Comparison of ENCODE assay signal across 9 cellular contexts in the genomic region with DNA sequence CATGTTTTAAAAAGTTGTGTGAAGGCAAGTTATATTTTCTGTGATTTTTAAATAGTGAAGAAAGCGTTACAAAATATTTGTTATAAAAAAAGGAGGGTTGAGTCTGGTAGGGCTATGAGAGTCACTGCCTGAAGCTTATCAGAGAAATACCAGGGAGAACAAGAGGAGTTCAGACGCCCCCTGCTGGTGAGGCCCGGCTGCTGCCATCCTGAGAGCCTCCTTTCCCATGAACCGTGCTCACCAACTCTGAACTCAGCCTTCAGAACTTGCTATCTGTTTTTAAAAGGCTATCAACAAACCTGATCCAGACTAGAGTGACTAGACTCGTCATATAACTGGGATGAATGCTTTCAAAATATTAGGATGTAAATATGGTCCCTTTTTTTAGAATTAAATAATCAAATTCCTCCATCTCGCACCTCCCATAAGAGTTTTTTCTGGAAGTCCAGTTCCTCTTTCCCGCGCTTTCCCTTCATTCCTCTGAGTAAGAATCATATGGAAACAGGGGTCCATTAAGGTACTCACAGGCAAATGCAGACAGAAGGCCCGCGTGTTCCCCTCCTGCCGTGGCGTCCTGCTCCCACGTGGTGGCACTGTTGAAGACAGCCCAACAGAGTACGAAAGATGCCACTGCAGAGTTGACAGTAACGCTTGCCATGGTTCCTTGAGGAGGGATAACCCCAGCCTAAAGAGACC. TPM values are rescaled to one million over a fixed set of nuclear protein-coding genes. Genes with fewer than 3 reads are reported as not detected.
DNase-seq lines count a peak whose midpoint lies in the region; ATAC-seq and TF ChIP-seq lines count a peak whose summit lies in the region.
"Had no signal": no experiment of that assay in that cellular context is flagged by ENCODE, and none has a peak within 500 bp of the region (broad histone marks: within the 10 kb centered on the region; RNA-seq: fewer than 3 reads in every experiment).

No MANE protein-coding gene starts in this region.

- H4K8ac ChIP-seq in mesendoderm (ENCODE audit: low read depth, low read length): no peak overlapping the region

- no CpG with 5 or more reads among the region's 15 CpGs for WGBS in mesendoderm (ENCODE audit: extremely low coverage, insufficient coverage, low lambda C conversion rate)

- H3K56ac ChIP-seq in mesendoderm (ENCODE audit: low read length): peak overlapping the region; percentile 88

- H3K18ac ChIP-seq in mesendoderm (ENCODE audit: low read length): peak overlapping the region; percentile 90

- H3K36me3 Mint-ChIP-seq in CD4-positive, alpha-beta T cell (ENCODE audit: low read depth): no peaks in the 10 kb centered on the region
- H3K36me3 Mint-ChIP-seq in activated CD4-positive, alpha-beta memory T cell treated with anti-CD3 and anti-CD28 coated beads, Interleukin-2, amount 10 ng/mL, durations not matched to agents 7 days and 5 days (ENCODE audit: low read depth): no peaks in the 10 kb centered on the region

- no peak overlapping the region for H3K4me3 ChIP-seq in effector memory CD4-positive, alpha-beta T cell (ENCODE audit: insufficient read depth, low read depth, low read length, poor library complexity, severe bottlenecking)
- no peak overlapping the region for H3K4me3 ChIP-seq in mesendoderm (ENCODE audit: low read length)

- peak overlapping the region; percentile 93 for H2BK5ac ChIP-seq in mesendoderm (ENCODE audit: low read length)

- H3K27ac Mint-ChIP-seq in CD4-positive, alpha-beta T cell: no peak overlapping the region
- H3K27ac Mint-ChIP-seq in activated CD4-positive, alpha-beta memory T cell treated with anti-CD3 and anti-CD28 coated beads, Interleukin-2, amount 10 ng/mL, durations not matched to agents 7 days and 5 days: no peak overlapping the region
- H3K27ac Mint-ChIP-seq: T-helper 1 cell treated with Interleukin-12 subunit alpha and Interleukin-12 subunit beta and Interleukin-4 antibody, amounts not matched to agents 30 μg/mL and 1 μg/mL, for 36 hours had no signal

- intact Hi-C loops in CD4-positive, alpha-beta T cell (cut with DNase I, micrococcal nuclease): loop anchor here in 1 of 2 experiments (5.0 kb wide), 3 partner anchors 141 to 406 kb away; no protein-coding TSS in a partner anchor

- TF ChIP-seq CTCF in CD4-positive, alpha-beta T cell (IDR thresholded peaks at IDR 0.05): peak; percentile 95

- POLR2A ChIA-PET in CD4-positive, alpha-beta T cell (lab: Charles Lee): interaction anchor here (1.1 kb wide), 1 partner anchor 26 kb away, joined by 3 read pairs; the partner anchor contains the start of gene SPATA6
- POLR2A ChIA-PET in activated CD4-positive, alpha-beta memory T cell treated with anti-CD3 and anti-CD28 coated beads, Interleukin-2, amount 10 ng/mL, durations not matched to agents 7 days and 5 days (lab: Charles Lee): no interaction called here

- H2AK5ac ChIP-seq in mesendoderm (ENCODE audit: low read length): no peak overlapping the region

- H4K5ac ChIP-seq in mesendoderm (ENCODE audit: low read length): peak overlapping the region; percentile 88

- H3K4me2 ChIP-seq in mesendoderm (ENCODE audit: low read length): no peak overlapping the region

- H3K9ac ChIP-seq in mesendoderm (ENCODE audit: low read length): peak overlapping the region; percentile 44

- H3K4ac ChIP-seq in mesendoderm (ENCODE audit: low read depth, low read length): peak overlapping the region; percentile 46

- no peak overlapping the region for H2BK15ac ChIP-seq in mesendoderm (replicated peaks; ENCODE audit: low read depth)

- ATAC-seq in CD4-positive, alpha-beta T cell (ENCODE audit: poor library complexity): peak; percentile 84
- ATAC-seq in GM19395 (IDR thresholded peaks at IDR 0.05; ENCODE audit: unreplicated experiment) (peak; percentile 96), HG03520 (IDR thresholded peaks at IDR 0.05; ENCODE audit: unreplicated experiment) (peak; percentile 86)

- H3K4me3 Mint-ChIP-seq in CD4-positive, alpha-beta T cell: peak overlapping the region; percentile 22
- H3K4me3 Mint-ChIP-seq in activated CD4-positive, alpha-beta memory T cell treated with anti-CD3 and anti-CD28 coated beads, Interleukin-2, amount 10 ng/mL, durations not matched to agents 7 days and 5 days: no peak overlapping the region
- H3K4me3 Mint-ChIP-seq: T-helper 1 cell treated with Interleukin-12 subunit alpha and Interleukin-12 subunit beta and Interleukin-4 antibody, amounts not matched to agents 30 μg/mL and 1 μg/mL, for 36 hours had no signal

- peak; percentile 35 to 77 (median 57) for DNase-seq in CD4-positive, alpha-beta T cell
- DNase-seq in NCI-H82 (lab: John Stamatoyannopoulos, UW) (peak; percentile 93), mesendoderm (peak; percentile 89)
- peak; percentile 66 for DNase-seq in activated CD4-positive, alpha-beta memory T cell treated with anti-CD3 and anti-CD28 coated beads, Interleukin-2, amount 10 ng/mL, durations not matched to agents 7 days and 5 days
- DNase-seq in effector memory CD4-positive, alpha-beta T cell: peak; percentile 1 to 26 (median 4)
- DNase-seq in stimulated activated CD8-positive, alpha-beta memory T cell treated with anti-CD3 and anti-CD28 coated beads, Interleukin-2, amount 100 ng/mL, for 48 hours (ENCODE audit: low read depth in 2 of 2): peak; percentile 44 to 64

- H3K36me3 ChIP-seq in effector memory CD4-positive, alpha-beta T cell (ENCODE audit: control insufficient read depth, insufficient read depth, low read length): no peaks in the 10 kb centered on the region
- H3K36me3 ChIP-seq in mesendoderm (ENCODE audit: control insufficient read depth, insufficient read depth, low read length): no peaks in the 10 kb centered on the region

- no peak overlapping the region for H3K27ac ChIP-seq in CD4-positive, alpha-beta T cell (ENCODE audit: low read depth, low read length)
- no peak overlapping the region for H3K27ac ChIP-seq in effector memory CD4-positive, alpha-beta T cell (ENCODE audit: insufficient read depth, low read length, poor library complexity, severe bottlenecking)
- H3K27ac ChIP-seq in mesendoderm (ENCODE audit: low read depth, low read length): peak overlapping the region; percentile 77

- no peaks in the 10 kb centered on the region for H3K9me3 Mint-ChIP-seq in CD4-positive, alpha-beta T cell
- no peaks in the 10 kb centered on the region for H3K9me3 Mint-ChIP-seq in activated CD4-positive, alpha-beta memory T cell treated with anti-CD3 and anti-CD28 coated beads, Interleukin-2, amount 10 ng/mL, durations not matched to agents 7 days and 5 days
- H3K9me3 Mint-ChIP-seq: T-helper 1 cell treated with Interleukin-12 subunit alpha and Interleukin-12 subunit beta and Interleukin-4 antibody, amounts not matched to agents 30 μg/mL and 1 μg/mL, for 36 hours had no signal

- no peaks in the 10 kb centered on the region for H3K9me3 ChIP-seq in CD4-positive, alpha-beta T cell (ENCODE audit: control insufficient read depth, low read length)
- no peaks in the 10 kb centered on the region for H3K9me3 ChIP-seq in effector memory CD4-positive, alpha-beta T cell (ENCODE audit: control insufficient read depth, low read length)

- no peaks in the 10 kb centered on the region for H3K79me1 ChIP-seq in mesendoderm (ENCODE audit: low read length)

- no peaks in the 10 kb centered on the region for H3K4me1 ChIP-seq in effector memory CD4-positive, alpha-beta T cell (ENCODE audit: control insufficient read depth, insufficient read depth, low read length, poor library complexity, severe bottlenecking)
- peaks cover 18% of the 10 kb centered on the region for H3K4me1 ChIP-seq in mesendoderm (ENCODE audit: control insufficient read depth, low read depth, low read length)

- CTCF ChIA-PET in CD4-positive, alpha-beta T cell (lab: Charles Lee): interaction anchor here (0.7 to 1.4 kb wide), 4 partner anchors 15 to 389 kb away, joined by 3 to 4 read pairs (median 3); partner anchors contain the start of gene SPATA6
- CTCF ChIA-PET in activated CD4-positive, alpha-beta memory T cell treated with anti-CD3 and anti-CD28 coated beads, Interleukin-2, amount 10 ng/mL, durations not matched to agents 7 days and 5 days (lab: Charles Lee): interaction anchor here (0.6 to 2.6 kb wide), 15 partner anchors 8 to 389 kb away, joined by 3 to 21 read pairs (median 4); partner anchors contain the start of gene SPATA6

- no peaks in the 10 kb centered on the region for H3K27me3 Mint-ChIP-seq in CD4-positive, alpha-beta T cell
- H3K27me3 Mint-ChIP-seq in activated CD4-positive, alpha-beta memory T cell treated with anti-CD3 and anti-CD28 coated beads, Interleukin-2, amount 10 ng/mL, durations not matched to agents 7 days and 5 days: no peaks in the 10 kb centered on the region

- H3K4me1 Mint-ChIP-seq in CD4-positive, alpha-beta T cell (ENCODE audit: low read depth): peaks cover 6% of the 10 kb centered on the region
- H3K4me1 Mint-ChIP-seq in activated CD4-positive, alpha-beta memory T cell treated with anti-CD3 and anti-CD28 coated beads, Interleukin-2, amount 10 ng/mL, durations not matched to agents 7 days and 5 days: peaks cover 1% of the 10 kb centered on the region

- H3K27me3 ChIP-seq in CD4-positive, alpha-beta T cell (ENCODE audit: control insufficient read depth, insufficient read depth, low read length): peaks cover 7% of the 10 kb centered on the region
- H3K27me3 ChIP-seq in effector memory CD4-positive, alpha-beta T cell (replicated peaks; ENCODE audit: control insufficient read depth, insufficient read depth, low read length, poor library complexity, severe bottlenecking): no peaks in the 10 kb centered on the region
- no peaks in the 10 kb centered on the region for H3K27me3 ChIP-seq in mesendoderm (ENCODE audit: insufficient read depth, low read length, poor library complexity)

- peak overlapping the region; percentile 78 for H2BK120ac ChIP-seq in mesendoderm (ENCODE audit: low read depth, low read length)

- H3K79me2 ChIP-seq in mesendoderm (ENCODE audit: control insufficient read depth, insufficient read depth, low read length): no peaks in the 10 kb centered on the region

- peak overlapping the region; percentile 69 for H3K23ac ChIP-seq in mesendoderm (ENCODE audit: low read length)

RNA-seq across cellular contexts. Expression of gene SPATA6, which starts 26.2 kb away (rescaled TPM):
- total RNA-seq in CD4-positive, alpha-beta T cell: 1 to 10 TPM; 3.2 to 4.1 TPM
- total RNA-seq in activated CD4-positive, alpha-beta memory T cell treated with anti-CD3 and anti-CD28 coated beads, Interleukin-2, amount 10 ng/mL, durations not matched to agents 7 days and 5 days: under 1 TPM; 0.40 to 0.55 TPM
- 6.6 TPM for polyA plus RNA-seq in mesendoderm (2013, experiment 1 of 2)
- 7.1 TPM for polyA plus RNA-seq in mesendoderm (2013, experiment 2 of 2)

Comparison
In these comparisons a context has a peak if more than half of its experiments do, and no peak if none do; other contexts are left out.
1. DNase-seq: peak in every context shown above with its lines; median percentile 93 in NCI-H82; 89 in mesendoderm; 66 in activated CD4-positive, alpha-beta memory T cell treated with anti-CD3 and anti-CD28 coated beads, Interleukin-2, amount 10 ng/mL, durations not matched to agents 7 days and 5 days; 57 in CD4-positive, alpha-beta T cell; 54 in stimulated activated CD8-positive, alpha-beta memory T cell treated with anti-CD3 and anti-CD28 coated beads, Interleukin-2, amount 100 ng/mL, for 48 hours; 4 in effector memory CD4-positive, alpha-beta T cell.